8 cellular contexts compared by ENCODE assay signal in the genomic region with DNA sequence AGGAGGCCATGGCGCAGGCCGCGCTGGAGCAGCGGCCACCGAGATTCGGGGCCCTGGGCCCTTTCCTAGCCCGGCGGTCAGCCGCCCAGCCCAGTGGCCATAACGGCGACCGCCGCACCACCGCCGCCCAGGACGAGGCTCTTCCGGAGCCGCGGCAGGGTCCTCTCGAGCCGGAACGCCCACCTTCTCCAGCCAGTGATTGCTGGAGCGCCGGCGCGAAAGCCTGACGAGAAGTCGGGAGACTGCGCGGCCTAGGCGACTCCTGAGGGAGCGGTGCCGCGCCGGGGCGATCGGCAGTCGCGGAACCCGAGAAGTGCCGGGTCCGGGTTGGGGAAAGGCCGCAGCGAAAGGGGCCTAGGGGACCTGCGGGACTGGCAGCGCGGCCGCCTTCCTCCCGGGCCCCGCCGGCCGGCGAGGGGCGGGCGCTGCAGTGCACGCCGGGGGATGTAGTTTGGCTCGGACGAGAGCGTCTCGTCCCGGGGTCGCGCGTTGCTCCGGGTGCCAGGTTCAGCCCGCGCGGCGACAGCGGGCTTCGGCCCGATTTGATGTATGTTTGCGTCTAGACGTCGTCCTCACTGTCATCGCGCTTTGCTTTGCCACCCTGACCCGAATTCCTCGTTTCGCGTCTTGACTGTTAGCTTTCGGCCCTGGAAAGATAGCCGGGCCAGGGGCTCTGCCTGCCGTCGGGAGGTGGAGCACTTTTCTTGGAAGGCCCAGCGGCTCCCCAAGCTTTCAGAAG. TPM values are rescaled to one million over a fixed set of nuclear protein-coding genes. Genes with fewer than 3 reads are reported as not detected.
A peak's percentile ranks its signal among the peaks of the same experiment; 100 is the strongest.
DNase-seq lines count a peak whose midpoint lies in the region; ATAC-seq and TF ChIP-seq lines count a peak whose summit lies in the region.

A gene with protein sequence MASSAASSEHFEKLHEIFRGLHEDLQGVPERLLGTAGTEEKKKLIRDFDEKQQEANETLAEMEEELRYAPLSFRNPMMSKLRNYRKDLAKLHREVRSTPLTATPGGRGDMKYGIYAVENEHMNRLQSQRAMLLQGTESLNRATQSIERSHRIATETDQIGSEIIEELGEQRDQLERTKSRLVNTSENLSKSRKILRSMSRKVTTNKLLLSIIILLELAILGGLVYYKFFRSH (minus strand): TSS at position 153 of the 739 bp plus-strand sequence. CDS start 143 bp downstream, at position 10.

- H3K36me3 ChIP-seq in adipocyte (ENCODE audit: control insufficient read depth, insufficient read depth, low read length, severe bottlenecking), result peaks cover 19% of the 10 kb centered on the region
- peaks cover 0 to 20% (median 16%) of the 10 kb centered on the region in 9 donors for H3K36me3 ChIP-seq in heart left ventricle
- H3K36me3 ChIP-seq in upper lobe of left lung, result peaks cover 0 to 13% (median 4%) of the 10 kb centered on the region in 4 donors

- no peaks in the 10 kb centered on the region for H3K27me3 ChIP-seq in adipocyte (replicated peaks; ENCODE audit: control insufficient read depth, insufficient read depth, low read length)
- no peaks in the 10 kb centered on the region for H3K27me3 ChIP-seq in heart left ventricle
- no peaks in the 10 kb centered on the region for H3K27me3 ChIP-seq in upper lobe of left lung

- 0% methylated on average over 45 to 87 of the region's 87 CpGs for WGBS in heart left ventricle, 4 donors
- WGBS in upper lobe of left lung, 2 donors, result 0 to 1% methylated on average over 3 to 35 of the region's 87 CpGs

- no peaks in the 10 kb centered on the region for H3K9me3 Mint-ChIP-seq in T-cell

- DNase-seq in GM13976 (ENCODE audit: low spot score), result peak; percentile 91
- peak; percentile 32 for DNase-seq in NCI-H128 (lab: John Stamatoyannopoulos, UW; ENCODE audit: unreplicated experiment)
- peak; percentile 53 to 88 (median 77) for DNase-seq in T-cell
- peak; percentile 89 for DNase-seq in adipocyte (ENCODE audit: low read depth)
- DNase-seq in heart left ventricle, result peak; percentile 83 to 90 (median 88)
- DNase-seq in posterior cingulate gyrus, result peak; percentile 73 to 96 (median 78)
- peak; percentile 73 to 98 for DNase-seq in upper lobe of left lung

- peak within 1 kb of the TSS; percentile 99 for H3K9ac ChIP-seq in adipocyte (ENCODE audit: low read length)

- POLR2A ChIA-PET in T-cell (lab: Charles Lee), result interaction anchor here in 1 of 2 donors (1.1 to 1.4 kb wide), 2 partner anchors 21 kb away, joined by 5 read pairs; partner anchors contain the start of gene RDH11

- in situ Hi-C loops in GM13976 (cut with MboI; ENCODE audit: low sequenced_read_pairs, unreplicated experiment), result no loop called here

- H3K4me3 ChIP-seq in adipocyte (ENCODE audit: low read length) (peak within 1 kb of the TSS; percentile 90), heart left ventricle (peak within 1 kb of the TSS; percentile 78 to 100 (median 92)), upper lobe of left lung (peak within 1 kb of the TSS; percentile 52 to 97 (median 79))

- CTCF ChIA-PET in T-cell (lab: Charles Lee), result interaction anchor here (0.5 to 1.8 kb wide), 7 partner anchors 18 to 247 kb away, joined by 3 to 7 read pairs (median 4); partner anchors contain the start of genes ARG2 (in 1 of the 2) and PIGH (in 1 of the 2)

- TF ChIP-seq CTCF in GM13976 (IDR thresholded peaks at IDR 0.05; ENCODE audit: borderline replicate concordance, control extremely low read depth, extremely low read depth, insufficient read depth, missing control alignments), result no peak
- peak in 4 of 12 donors; percentile 22 to 47 (median 30) for TF ChIP-seq CTCF in heart left ventricle (IDR thresholded peaks at IDR 0.05)
- TF ChIP-seq CTCF in upper lobe of left lung (IDR thresholded peaks at IDR 0.05), result peak in 3 of 6 experiments; percentile 5 to 24 (median 6)

- H3K27ac ChIP-seq in heart left ventricle (peak within 1 kb of the TSS; percentile 96 to 99 (median 99)), upper lobe of left lung (peak within 1 kb of the TSS; percentile 96 to 99 (median 98))

- intact Hi-C loops in heart left ventricle (cut with DNase I) (loop anchor here in 3 of 10 donors (2.0 kb wide), 2 partner anchors 20 to 74 kb away; partner anchors contain the start of genes RDH11 (in 2 of the 3) and PIGH (in 1 of the 3)), posterior cingulate gyrus (cut with DNase I) (loop anchor here (2.0 to 5.0 kb wide), 2 partner anchors 20 to 142 kb away; partner anchors contain the start of genes PLEKHH1 and RDH11)

- peaks cover 45 to 52% (median 49%) of the 10 kb centered on the region in 3 donors for H3K4me1 Mint-ChIP-seq in T-cell

- H3K9me3 ChIP-seq in adipocyte (ENCODE audit: control insufficient read depth, low read length) (no peaks in the 10 kb centered on the region), heart left ventricle (no peaks in the 10 kb centered on the region), upper lobe of left lung (no peaks in the 10 kb centered on the region)

- no peak for TF ChIP-seq EP300 in upper lobe of left lung (IDR thresholded peaks at IDR 0.05)

- H3K27me3 Mint-ChIP-seq in T-cell, result no peaks in the 10 kb centered on the region

- H3K36me3 Mint-ChIP-seq in T-cell, result peaks cover 7% of the 10 kb centered on the region

- ATAC-seq in HG02763 (IDR thresholded peaks at IDR 0.05; ENCODE audit: unreplicated experiment), result peak; percentile 84
- peak; percentile 94 to 97 (median 96) for ATAC-seq in T-cell (replicated peaks in 1 of 4)
- peak; percentile 85 to 98 (median 96) for ATAC-seq in heart left ventricle
- peak; percentile 94 to 98 for ATAC-seq in upper lobe of left lung (ENCODE audit: low FRiP score in 2 of 2)

- TF ChIP-seq POLR2A in heart left ventricle (IDR thresholded peaks at IDR 0.05) (peak in 1 of 2 donors; percentile 65), upper lobe of left lung (IDR thresholded peaks at IDR 0.05) (peak in 3 of 4 donors; percentile 54 to 89 (median 68))

- H3K4me1 ChIP-seq in adipocyte (ENCODE audit: control insufficient read depth, insufficient read depth, low read length), result peaks cover 22% of the 10 kb centered on the region
- H3K4me1 ChIP-seq in heart left ventricle, result peaks cover 3 to 44% (median 22%) of the 10 kb centered on the region in 12 donors
- peaks cover 19 to 27% (median 24%) of the 10 kb centered on the region in 4 donors for H3K4me1 ChIP-seq in upper lobe of left lung

- peak within 1 kb of the TSS; percentile 88 to 93 for H3K27ac Mint-ChIP-seq in T-cell

- H3K4me3 Mint-ChIP-seq in T-cell, result peak within 1 kb of the TSS; percentile 87 to 88 (median 87)

RNA-seq across cellular contexts. Expression of the gene that starts here (rescaled TPM):
- 10 to 100 TPM; 41.6 to 66.9 (median 54.7) TPM for total RNA-seq in T-cell
- total RNA-seq in heart left ventricle, result 100 to 1,000 TPM in 7 of 9 donors, 10 to 100 TPM in 2; 78.5 to 143 (median 128) TPM
- polyA plus RNA-seq in heart left ventricle, result 10 to 100 TPM; 79.8 to 99.2 TPM
- total RNA-seq in upper lobe of left lung, result 100 to 1,000 TPM in 1 of 6 donors, 10 to 100 TPM in 5; 39.8 to 107 (median 57.5) TPM

Comparison
In these comparisons a context has a peak if more than half of its experiments do, and no peak if none do; other contexts are left out.
1. Peak in every context shown above with its lines: DNase-seq, ATAC-seq, H3K4me3 ChIP-seq and H3K27ac ChIP-seq.
2. DNase-seq: peak in every context shown above with its lines; median percentile 91 in GM13976; 89 in adipocyte; 88 in heart left ventricle; 86 in upper lobe of left lung; 78 in posterior cingulate gyrus; 77 in T-cell; 32 in NCI-H128.